29 cellular contexts compared by ENCODE assay signal in genomic region chr7:96342036-96342435, GRCh38.
"Had no signal": no experiment of that assay in that cellular context is flagged by ENCODE, and none has a peak within 500 bp of the region (broad histone marks: within the 10 kb centered on the region; RNA-seq: fewer than 3 reads in every experiment).

No MANE protein-coding gene starts in this region.

- H3K4me1 ChIP-seq: breast epithelium, colonic mucosa had no signal

- H3K27ac ChIP-seq: ascending aorta, breast epithelium, cardiac muscle cell, colonic mucosa, VCaP had no signal

- H3K4me3 ChIP-seq: ascending aorta, breast epithelium, cardiac muscle cell, colonic mucosa had no signal

- H3K36me3 ChIP-seq: ascending aorta, breast epithelium, cardiac muscle cell, colonic mucosa had no signal

- H3K36me3 Mint-ChIP-seq: activated naive CD4-positive, alpha-beta T cell treated with anti-CD3 and anti-CD28 coated beads, Interleukin-2, amount 10 ng/mL, durations not matched to agents 7 days and 5 days; activated naive CD4-positive, alpha-beta T cell treated with anti-CD3 and anti-CD28 coated beads, Interleukin-2, amount 50 U/mL, for 72 hours; activated naive CD8-positive, alpha-beta T cell treated with anti-CD3 and anti-CD28 coated beads, Interleukin-2, amount 10 ng/mL, durations not matched to agents 7 days and 5 days; brain; WTC11 had no signal

- H3K27ac Mint-ChIP-seq: activated CD4-positive, alpha-beta memory T cell treated with anti-CD3 and anti-CD28 coated beads, Interleukin-2, amount 10 ng/mL, durations not matched to agents 7 days and 5 days; activated CD4-positive, alpha-beta T cell treated with anti-CD3 and anti-CD28 coated beads, Interleukin-2, amount 10 ng/mL, durations not matched to agents 7 days and 5 days; activated naive CD4-positive, alpha-beta T cell treated with anti-CD3 and anti-CD28 coated beads, Interleukin-2, amount 10 ng/mL, durations not matched to agents 7 days and 5 days; activated naive CD4-positive, alpha-beta T cell treated with anti-CD3 and anti-CD28 coated beads, Interleukin-2, amount 50 U/mL, for 72 hours; activated naive CD8-positive, alpha-beta T cell treated with anti-CD3 and anti-CD28 coated beads, Interleukin-2, amount 10 ng/mL, durations not matched to agents 7 days and 5 days; activated T-cell treated with anti-CD3 and anti-CD28 coated beads, Interleukin-2, amount 50 U/mL, for 24 hours; activated T-cell treated with anti-CD3 and anti-CD28 coated beads, Interleukin-2, amount 50 U/mL, for 72 hours; brain; endodermal cell; WTC11 had no signal

- ATAC-seq: activated naive CD4-positive, alpha-beta T cell treated with anti-CD3 and anti-CD28 coated beads, Interleukin-2, amount 50 U/mL, for 72 hours; activated T-cell treated with anti-CD3 and anti-CD28 coated beads, Interleukin-2, amount 50 U/mL, for 72 hours; esophagus mucosa; WTC11 had no signal

- H3K4me3 Mint-ChIP-seq: activated CD4-positive, alpha-beta memory T cell treated with anti-CD3 and anti-CD28 coated beads, Interleukin-2, amount 10 ng/mL, durations not matched to agents 7 days and 5 days; activated CD4-positive, alpha-beta T cell treated with anti-CD3 and anti-CD28 coated beads, Interleukin-2, amount 10 ng/mL, durations not matched to agents 7 days and 5 days; activated naive CD4-positive, alpha-beta T cell treated with anti-CD3 and anti-CD28 coated beads, Interleukin-2, amount 10 ng/mL, durations not matched to agents 7 days and 5 days; activated naive CD8-positive, alpha-beta T cell treated with anti-CD3 and anti-CD28 coated beads, Interleukin-2, amount 10 ng/mL, durations not matched to agents 7 days and 5 days; activated T-cell treated with anti-CD3 and anti-CD28 coated beads, Interleukin-2, amount 50 U/mL, for 24 hours; activated T-cell treated with anti-CD3 and anti-CD28 coated beads, Interleukin-2, amount 50 U/mL, for 72 hours; brain; endodermal cell; WTC11 had no signal

- H3K4me1 Mint-ChIP-seq: activated CD4-positive, alpha-beta memory T cell treated with anti-CD3 and anti-CD28 coated beads, Interleukin-2, amount 10 ng/mL, durations not matched to agents 7 days and 5 days; activated CD4-positive, alpha-beta T cell treated with anti-CD3 and anti-CD28 coated beads, Interleukin-2, amount 10 ng/mL, durations not matched to agents 7 days and 5 days; activated naive CD4-positive, alpha-beta T cell treated with anti-CD3 and anti-CD28 coated beads, Interleukin-2, amount 10 ng/mL, durations not matched to agents 7 days and 5 days; activated naive CD8-positive, alpha-beta T cell treated with anti-CD3 and anti-CD28 coated beads, Interleukin-2, amount 10 ng/mL, durations not matched to agents 7 days and 5 days; WTC11 had no signal

- H3K27me3 ChIP-seq: ascending aorta, breast epithelium, cardiac muscle cell, colonic mucosa had no signal

- DNase-seq: activated CD4-positive, alpha-beta memory T cell treated with anti-CD3 and anti-CD28 coated beads, Interleukin-2, amount 10 ng/mL, durations not matched to agents 7 days and 5 days; activated CD4-positive, alpha-beta T cell treated with anti-CD3 and anti-CD28 coated beads for 1 hour; activated CD4-positive, alpha-beta T cell treated with anti-CD3 and anti-CD28 coated beads for 4 hours; activated CD4-positive, alpha-beta T cell treated with anti-CD3 and anti-CD28 coated beads, Interleukin-2, amount 10 ng/mL, durations not matched to agents 7 days and 5 days; activated CD4-positive, alpha-beta T cell treated with anti-CD3 and anti-CD28 coated beads, Interleukin-2, amount 50 U/mL, for 4 hours; activated CD8-positive, alpha-beta memory T cell treated with anti-CD3 and anti-CD28 coated beads, Interleukin-2, amount 50 U/mL, for 48 hours; activated gamma-delta T cell; activated naive CD4-positive, alpha-beta T cell; activated naive CD4-positive, alpha-beta T cell treated with anti-CD3 and anti-CD28 coated beads, Interleukin-2, amount 10 ng/mL, durations not matched to agents 7 days and 5 days; activated naive CD8-positive, alpha-beta T cell treated with anti-CD3 and anti-CD28 coated beads, Interleukin-2, amount 10 ng/mL, durations not matched to agents 7 days and 5 days; activated T-cell treated with anti-CD3 and anti-CD28 coated beads for 4 hours; activated T-cell treated with anti-CD3 and anti-CD28 coated beads, Interleukin-2, amount 50 U/mL, for 24 hours; activated T-cell treated with anti-CD3 and anti-CD28 coated beads, Interleukin-2, amount 50 U/mL, for 72 hours; central memory CD4-positive, alpha-beta T cell; cerebellar nuclear complex; colonic mucosa; effector memory CD4-positive, alpha-beta T cell; endodermal cell; foreskin fibroblast; head of caudate nucleus; T-helper 2 cell had no signal

- H3K9me3 ChIP-seq: ascending aorta, breast epithelium, colonic mucosa had no signal

- H3K9me3 Mint-ChIP-seq: activated CD4-positive, alpha-beta memory T cell treated with anti-CD3 and anti-CD28 coated beads, Interleukin-2, amount 10 ng/mL, durations not matched to agents 7 days and 5 days; activated CD4-positive, alpha-beta T cell treated with anti-CD3 and anti-CD28 coated beads, Interleukin-2, amount 10 ng/mL, durations not matched to agents 7 days and 5 days; activated naive CD4-positive, alpha-beta T cell treated with anti-CD3 and anti-CD28 coated beads, Interleukin-2, amount 10 ng/mL, durations not matched to agents 7 days and 5 days; activated naive CD4-positive, alpha-beta T cell treated with anti-CD3 and anti-CD28 coated beads, Interleukin-2, amount 50 U/mL, for 72 hours; activated T-cell treated with anti-CD3 and anti-CD28 coated beads, Interleukin-2, amount 50 U/mL, for 24 hours; activated T-cell treated with anti-CD3 and anti-CD28 coated beads, Interleukin-2, amount 50 U/mL, for 72 hours; brain; endodermal cell; WTC11 had no signal
